ENCODE assay signal across 25 cellular contexts in genomic region chr20:24851346-24852019, GRCh38.
"Had no signal": no experiment of that assay in that cellular context is flagged by ENCODE, and none has a peak within 500 bp of the region (broad histone marks: within the 10 kb centered on the region; RNA-seq: fewer than 3 reads in every experiment).

No MANE protein-coding gene starts in this region.

- H3K4me3 ChIP-seq: esophagus muscularis mucosa, gastroesophageal sphincter, heart left ventricle, hepatocyte, left lung, neural progenitor cell, right lobe of liver, suprapubic skin, transverse colon, upper lobe of right lung, vagina had no signal

- H2AFZ ChIP-seq: hepatocyte, neural progenitor cell, parathyroid adenoma had no signal

- H3K4me1 ChIP-seq: esophagus muscularis mucosa, foreskin keratinocyte, gastroesophageal sphincter, heart left ventricle, left lung, neural progenitor cell, parathyroid adenoma, right lobe of liver, suprapubic skin, transverse colon, upper lobe of right lung, vagina had no signal

- H3K9me3 ChIP-seq: transverse colon, upper lobe of right lung, vagina had no signal

- H3K79me2 ChIP-seq: hepatocyte, parathyroid adenoma had no signal

- H3K36me3 ChIP-seq: esophagus muscularis mucosa, gastroesophageal sphincter, heart left ventricle, left lung, neural progenitor cell, right lobe of liver, suprapubic skin, transverse colon, upper lobe of right lung, vagina had no signal

- H3K9ac ChIP-seq: neural progenitor cell, parathyroid adenoma had no signal

- ATAC-seq: foreskin keratinocyte; gastroesophageal sphincter; heart left ventricle; left cardiac atrium; left lung; naive thymus-derived CD4-positive, alpha-beta T cell; right lobe of liver; stimulated activated naive CD8-positive, alpha-beta T cell treated with anti-CD3 and anti-CD28 coated beads, Interleukin-15, amount 100 ng/mL, for 72 hours; upper lobe of right lung had no signal

- H3K27me3 ChIP-seq: foreskin keratinocyte, hepatocyte, neural progenitor cell, right lobe of liver, suprapubic skin, vagina had no signal

- H3K4me2 ChIP-seq: hepatocyte, neural progenitor cell had no signal

- DNase-seq: effector CD8-positive, alpha-beta T cell; endodermal cell; foreskin keratinocyte; heart left ventricle; left cardiac atrium; left lung; mesenchymal stem cell; midbrain; naive thymus-derived CD4-positive, alpha-beta T cell; right lobe of liver; small intestine; stimulated activated CD4-positive, alpha-beta T cell treated with anti-CD3 and anti-CD28 coated beads, Interleukin-15, amount 100 ng/mL, for 24 hours; stimulated activated CD4-positive, alpha-beta T cell treated with anti-CD3 and anti-CD28 coated beads, Interleukin-4, amount 100 ng/mL, for 1 hour; stimulated activated CD8-positive, alpha-beta memory T cell treated with anti-CD3 and anti-CD28 coated beads, Interleukin-4, amount 100 ng/mL, for 48 hours; stimulated activated naive CD4-positive, alpha-beta T cell; stimulated activated naive CD8-positive, alpha-beta T cell treated with anti-CD3 and anti-CD28 coated beads, Interleukin-15, amount 100 ng/mL, for 72 hours; transverse colon; upper lobe of right lung had no signal

- H3K27ac ChIP-seq: esophagus muscularis mucosa, foreskin keratinocyte, gastroesophageal sphincter, heart left ventricle, hepatocyte, left lung, neural progenitor cell, parathyroid adenoma, right lobe of liver, suprapubic skin, transverse colon, upper lobe of right lung, vagina had no signal
